Comparison of ENCODE assay signal across 11 cellular contexts in the genomic region with DNA sequence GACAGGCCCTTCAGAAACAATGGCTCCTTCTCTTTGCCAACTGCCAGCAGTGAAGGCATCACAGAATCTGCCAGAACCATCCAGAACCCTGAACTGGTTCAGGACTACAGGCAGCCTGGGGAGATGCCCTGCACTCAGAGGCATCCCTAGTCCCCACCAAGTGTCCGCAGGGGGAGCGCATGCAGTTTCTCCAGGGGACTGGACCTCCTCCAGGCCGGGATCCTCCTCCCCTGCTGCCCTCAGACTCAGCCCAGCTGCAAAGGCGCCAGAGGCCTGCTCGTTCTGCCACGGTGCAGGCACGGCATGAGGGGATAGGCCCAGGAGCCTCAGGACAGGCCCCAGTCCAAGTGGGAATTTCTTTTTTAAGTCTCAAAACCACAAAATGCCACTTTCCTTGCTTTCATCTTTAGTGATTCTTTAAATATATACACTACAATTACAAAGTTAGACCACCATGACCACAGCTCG.
DNase-seq lines count a peak whose midpoint lies in the region; ATAC-seq and TF ChIP-seq lines count a peak whose summit lies in the region.
"Had no signal": no experiment of that assay in that cellular context is flagged by ENCODE, and none has a peak within 500 bp of the region (broad histone marks: within the 10 kb centered on the region; RNA-seq: fewer than 3 reads in every experiment).

No MANE protein-coding gene starts in this region.

- peak overlapping the region in 8 of 11 experiments; percentile 9 to 71 (median 52); a peak in 15 of 22 replicates for H3K9ac ChIP-seq in BLaER1 treated with 17β-estradiol and CSF1 and Interleukin-3, amounts not matched to agents 10 nM and 100 nM

- H3K27ac Mint-ChIP-seq in T-helper 17 cell (peak overlapping the region; percentile 96), mesothelial cell of epicardium (no peak overlapping the region)

- H3K4me3 Mint-ChIP-seq in T-helper 17 cell (peak overlapping the region; percentile 88), mesothelial cell of epicardium (no peak overlapping the region)
- H3K4me3 Mint-ChIP-seq: nephron had no signal

- H3K4me1 Mint-ChIP-seq in T-helper 17 cell (peaks cover 78% of the 10 kb centered on the region), mesothelial cell of epicardium (no peaks in the 10 kb centered on the region)
- H3K4me1 Mint-ChIP-seq: nephron had no signal

- 0 out of 22 replicates have a peak, but pooled peaks cover 0 to 6% (median 0%) of the 10 kb centered on the region in 11 experiments for H3K9me3 ChIP-seq in BLaER1 treated with 17β-estradiol and CSF1 and Interleukin-3, amounts not matched to agents 10 nM and 100 nM (replicated peaks in 1 of 11)
- H3K9me3 ChIP-seq in T-helper 17 cell (ENCODE audit: control insufficient read depth, low read length, poor library complexity, severe bottlenecking), result no peaks in the 10 kb centered on the region

- H4K20me1 ChIP-seq in BLaER1 treated with 17β-estradiol and CSF1 and Interleukin-3, amounts not matched to agents 10 nM and 100 nM, result peaks cover 0 to 96% (median 32%) of the 10 kb centered on the region in 11 experiments; a peak in 15 of 22 replicates

- no peak for DNase-seq in T-helper 17 cell
- DNase-seq in medulla oblongata (ENCODE audit: extremely low spot score), result peak; percentile 89
- DNase-seq in cerebellum (ENCODE audit: low spot score), result no peak
- DNase-seq in GF-D8 (lab: John Stamatoyannopoulos, UW), result no peak
- DNase-seq in RKO (ENCODE audit: low spot score), result no peak
- no peak for DNase-seq in mesothelial cell of epicardium (ENCODE audit: low spot score in 2 of 2, unreplicated experiment in 2 of 2)
- DNase-seq: DMS53, NCI-H524 had no signal

- peaks cover 53 to 80% (median 73%) of the 10 kb centered on the region in 10 experiments for H3K4me1 ChIP-seq in BLaER1 treated with 17β-estradiol and CSF1 and Interleukin-3, amounts not matched to agents 10 nM and 100 nM

- ATAC-seq in GM21723 (IDR thresholded peaks at IDR 0.05; ENCODE audit: unreplicated experiment) (peak; percentile 17), T-helper 17 cell (no peak)

- peak overlapping the region in 1 of 10 experiments; percentile 22; a peak in 2 of 20 replicates for H3K4me3 ChIP-seq in BLaER1 treated with 17β-estradiol and CSF1 and Interleukin-3, amounts not matched to agents 10 nM and 100 nM

- H3K27me3 ChIP-seq in BLaER1 treated with 17β-estradiol and CSF1 and Interleukin-3, amounts not matched to agents 10 nM and 100 nM, result no peaks in the 10 kb centered on the region

- peak overlapping the region; percentile 53 to 91 (median 81) for H3K4me2 ChIP-seq in BLaER1 treated with 17β-estradiol and CSF1 and Interleukin-3, amounts not matched to agents 10 nM and 100 nM

- H3K36me3 Mint-ChIP-seq in T-helper 17 cell (ENCODE audit: low read depth) (peaks cover 4% of the 10 kb centered on the region), mesothelial cell of epicardium (no peaks in the 10 kb centered on the region)

- H3K9me3 Mint-ChIP-seq in mesothelial cell of epicardium, result no peaks in the 10 kb centered on the region
- H3K9me3 Mint-ChIP-seq: nephron had no signal

- peak overlapping the region in 8 of 11 experiments; percentile 45 to 77 (median 62); a peak in 16 of 22 replicates for H3K27ac ChIP-seq in BLaER1 treated with 17β-estradiol and CSF1 and Interleukin-3, amounts not matched to agents 10 nM and 100 nM

- H3K27me3 Mint-ChIP-seq in T-helper 17 cell (no peaks in the 10 kb centered on the region), mesothelial cell of epicardium (ENCODE audit: low read depth) (no peaks in the 10 kb centered on the region)

- no peak for TF ChIP-seq CTCF in mesothelial cell of epicardium (IDR thresholded peaks at IDR 0.05; ENCODE audit: unreplicated experiment)

- H3K36me3 ChIP-seq in BLaER1 treated with 17β-estradiol and CSF1 and Interleukin-3, amounts not matched to agents 10 nM and 100 nM, result peaks cover 0 to 13% (median 0%) of the 10 kb centered on the region in 11 experiments; a peak in 3 of 22 replicates
